ENCODE assay signal across 8 cellular contexts in genomic region chr6:144219056-144219685, GRCh38.
DNase-seq lines count a peak whose midpoint lies in the region; ATAC-seq, FAIRE-seq and TF ChIP-seq lines count a peak whose summit lies in the region.

No MANE protein-coding gene starts in this region.

- no peak overlapping the region for H3K27ac ChIP-seq in DND-41 (ENCODE audit: low read length)
- H3K27ac ChIP-seq in foreskin keratinocyte = no peak overlapping the region
- H3K27ac ChIP-seq in stomach = no peak overlapping the region

- no peaks in the 10 kb centered on the region for H4K20me1 ChIP-seq in DND-41 (ENCODE audit: insufficient read depth, low read length)

- DNase-seq in DND-41 (no peak), HTR-8/SVneo (ENCODE audit: insufficient read length, low spot score) (peak; percentile 48), SKM-1 (lab: John Stamatoyannopoulos, UW; ENCODE audit: unreplicated experiment) (peak; percentile 32), foreskin keratinocyte (peak in 1 of 2 donors; percentile 37), stomach (no peak), sciatic nerve (ENCODE audit: low spot score) (no peak)

- H3K27me3 ChIP-seq in DND-41 (ENCODE audit: insufficient read depth, low read length, poor library complexity) = no peaks in the 10 kb centered on the region
- H3K27me3 ChIP-seq in foreskin keratinocyte = no peaks in the 10 kb centered on the region
- H3K27me3 ChIP-seq in stomach = no peaks in the 10 kb centered on the region

- TF ChIP-seq POLR2A in stomach (IDR thresholded peaks at IDR 0.05) = no peak

- no peaks in the 10 kb centered on the region for H3K79me2 ChIP-seq in DND-41 (ENCODE audit: insufficient read depth, low read length)

- no peak overlapping the region for H3K9ac ChIP-seq in DND-41 (ENCODE audit: low read depth, low read length)

- no peak for TF ChIP-seq EP300 in stomach (IDR thresholded peaks at IDR 0.05)

- H3K4me3 ChIP-seq in DND-41 (ENCODE audit: low read depth in 1 of 2, low read length in 2 of 2) = no peak overlapping the region
- no peak overlapping the region for H3K4me3 ChIP-seq in stomach

- no peak for ATAC-seq in DND-41 (ENCODE audit: insufficient read depth, low read depth)
- no peak for ATAC-seq in foreskin keratinocyte
- ATAC-seq in GM19397 (IDR thresholded peaks at IDR 0.05; ENCODE audit: unreplicated experiment) = no peak
- no peak for ATAC-seq in sciatic nerve
- ATAC-seq in HG02970 (IDR thresholded peaks at IDR 0.05; ENCODE audit: low FRiP score, unreplicated experiment) = no peak

- WGBS in stomach, 5 donors = 51 to 62% (median 54%) methylated on average over 3 of the region's 3 CpGs

- no peak for FAIRE-seq in HTR-8/SVneo (lab: Jason Lieb, UNC)

- peaks cover 31% of the 10 kb centered on the region for H3K4me1 ChIP-seq in DND-41 (ENCODE audit: insufficient read depth, low read length)
- no peaks in the 10 kb centered on the region for H3K4me1 ChIP-seq in foreskin keratinocyte
- H3K4me1 ChIP-seq in stomach = peaks cover 7 to 32% (median 22%) of the 10 kb centered on the region in 4 donors

- no peak overlapping the region for H2AFZ ChIP-seq in DND-41 (ENCODE audit: low read depth, low read length)

- H3K4me2 ChIP-seq in DND-41 (ENCODE audit: insufficient read depth, low read length) = no peak overlapping the region

- H3K9me3 ChIP-seq in DND-41 (ENCODE audit: insufficient read depth, low read length, severe bottlenecking) (peaks cover 5% of the 10 kb centered on the region), stomach (no peaks in the 10 kb centered on the region)

- H3K36me3 ChIP-seq in DND-41 (ENCODE audit: insufficient read depth, low read length) (no peaks in the 10 kb centered on the region), stomach (no peaks in the 10 kb centered on the region)

- intact Hi-C loops in stomach (cut with DNase I; ENCODE audit: low total_unique reads) (no loop called here), sciatic nerve (cut with DNase I) (loop anchor here (5.0 to 10.0 kb wide), 2 partner anchors 68 to 256 kb away; partner anchors contain the start of gene UTRN)

- TF ChIP-seq CTCF in DND-41 (IDR thresholded peaks at IDR 0.05; ENCODE audit: borderline replicate concordance, extremely low read depth, low read length, poor library complexity, severe bottlenecking) (peak; percentile 73), foreskin keratinocyte (conservative IDR thresholded peaks at IDR 0.05) (peak; percentile 80), stomach (IDR thresholded peaks at IDR 0.05) (peak in 4 of 7 experiments; percentile 36 to 56 (median 41))

Comparison
In these comparisons a context has a peak if more than half of its experiments do, and no peak if none do; other contexts are left out.
1. DNase-seq: peak in HTR-8/SVneo (single experiment) and SKM-1 (single experiment); none in DND-41 (single experiment), stomach (single experiment) and sciatic nerve (single experiment).
2. Peak in every context shown above with its lines, with median percentiles within 50 percentile points of each other: CTCF ChIP-seq.